27 cellular contexts compared by ENCODE assay signal in the genomic region with DNA sequence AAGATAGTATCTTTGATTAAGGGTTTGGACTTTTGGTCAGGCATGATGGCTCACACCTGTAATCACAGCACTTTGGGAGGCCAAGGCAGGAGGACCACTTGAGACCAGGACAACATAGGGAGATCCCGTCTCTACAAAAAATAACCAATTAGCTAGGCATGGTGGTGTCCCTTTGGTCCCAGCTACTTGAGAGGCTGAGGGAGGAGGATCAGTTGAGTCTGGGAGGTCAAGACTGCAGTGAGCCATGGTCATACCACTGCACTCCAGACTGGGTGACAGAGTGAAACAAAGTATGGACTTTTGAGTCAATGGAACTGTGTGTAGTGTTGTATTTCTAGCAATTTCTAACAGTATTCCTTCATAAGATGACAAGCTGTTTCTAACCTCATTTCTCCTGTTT. TPM values are rescaled to one million over a fixed set of nuclear protein-coding genes. Genes with fewer than 3 reads are reported as not detected.
DNase-seq lines count a peak whose midpoint lies in the region; ATAC-seq and TF ChIP-seq lines count a peak whose summit lies in the region.
"Had no signal": no experiment of that assay in that cellular context is flagged by ENCODE, and none has a peak within 500 bp of the region (broad histone marks: within the 10 kb centered on the region; RNA-seq: fewer than 3 reads in every experiment).

No MANE protein-coding gene starts in this region.

- peaks cover 24% of the 10 kb centered on the region for H3K4me1 ChIP-seq in CD8-positive, alpha-beta T cell (ENCODE audit: insufficient read depth, low read length)
- H3K4me1 ChIP-seq in naive thymus-derived CD4-positive, alpha-beta T cell (ENCODE audit: control insufficient read depth in 2 of 2, insufficient read depth in 2 of 2, low read length in 2 of 2), result peaks cover 0 to 19% of the 10 kb centered on the region in 2 donors
- no peaks in the 10 kb centered on the region for H3K4me1 ChIP-seq in uterus
- H3K4me1 ChIP-seq: gastrocnemius medialis, lower lobe of right lung had no signal

- TF ChIP-seq CTCF in CD8-positive, alpha-beta T cell (IDR thresholded peaks at IDR 0.05), result no peak
- no peak for TF ChIP-seq CTCF in uterus (IDR thresholded peaks at IDR 0.05)

- no peaks in the 10 kb centered on the region for H3K27me3 ChIP-seq in CD8-positive, alpha-beta T cell (ENCODE audit: insufficient read depth, low read length)
- H3K27me3 ChIP-seq in naive thymus-derived CD4-positive, alpha-beta T cell (ENCODE audit: control insufficient read depth in 2 of 2, insufficient read depth in 2 of 2, low read length in 2 of 2), result no peaks in the 10 kb centered on the region
- no peaks in the 10 kb centered on the region for H3K27me3 ChIP-seq in uterus
- H3K27me3 ChIP-seq: gastrocnemius medialis had no signal

- intact Hi-C loops in CD8-positive, alpha-beta T cell (cut with DNase I, micrococcal nuclease), result no loop called here
- intact Hi-C loops in naive thymus-derived CD4-positive, alpha-beta T cell (cut with micrococcal nuclease), result no loop called here
- intact Hi-C loops in uterus (cut with DNase I; ENCODE audit: low total_unique reads), result no loop called here

- CTCF ChIA-PET in activated CD8-positive, alpha-beta memory T cell treated with anti-CD3 and anti-CD28 coated beads, Interleukin-2, amount 10 ng/mL, durations not matched to agents 7 days and 5 days (lab: Charles Lee), result no interaction called here
- CTCF ChIA-PET in CD8-positive, alpha-beta T cell (lab: Charles Lee), result no interaction called here
- CTCF ChIA-PET in naive thymus-derived CD4-positive, alpha-beta T cell (lab: Charles Lee), result no interaction called here

- H3K4me1 Mint-ChIP-seq in activated CD8-positive, alpha-beta memory T cell treated with anti-CD3 and anti-CD28 coated beads, Interleukin-2, amount 10 ng/mL, durations not matched to agents 7 days and 5 days, result peaks cover 6% of the 10 kb centered on the region
- peaks cover 29% of the 10 kb centered on the region for H3K4me1 Mint-ChIP-seq in CD8-positive, alpha-beta T cell (ENCODE audit: low read depth)
- H3K4me1 Mint-ChIP-seq in activated naive CD8-positive, alpha-beta T cell (ENCODE audit: low read depth), result peaks cover 32% of the 10 kb centered on the region
- peaks cover 9 to 37% (median 34%) of the 10 kb centered on the region in 7 donors for H3K4me1 Mint-ChIP-seq in naive thymus-derived CD4-positive, alpha-beta T cell
- H3K4me1 Mint-ChIP-seq: CD14-positive monocyte, nephron had no signal

- no peak for TF ChIP-seq POLR2A in uterus (IDR thresholded peaks at IDR 0.05)

- no peaks in the 10 kb centered on the region for H3K9me3 Mint-ChIP-seq in activated CD8-positive, alpha-beta memory T cell treated with anti-CD3 and anti-CD28 coated beads, Interleukin-2, amount 10 ng/mL, durations not matched to agents 7 days and 5 days (ENCODE audit: low read depth)
- no peaks in the 10 kb centered on the region for H3K9me3 Mint-ChIP-seq in CD8-positive, alpha-beta T cell
- no peaks in the 10 kb centered on the region for H3K9me3 Mint-ChIP-seq in activated naive CD8-positive, alpha-beta T cell (ENCODE audit: low read depth)
- H3K9me3 Mint-ChIP-seq in naive thymus-derived CD4-positive, alpha-beta T cell, result no peaks in the 10 kb centered on the region
- H3K9me3 Mint-ChIP-seq: CD14-positive monocyte, nephron had no signal

- peaks cover 50% of the 10 kb centered on the region for H3K36me3 Mint-ChIP-seq in activated CD8-positive, alpha-beta memory T cell treated with anti-CD3 and anti-CD28 coated beads, Interleukin-2, amount 10 ng/mL, durations not matched to agents 7 days and 5 days
- H3K36me3 Mint-ChIP-seq in CD8-positive, alpha-beta T cell, result peaks cover 62% of the 10 kb centered on the region
- H3K36me3 Mint-ChIP-seq in activated naive CD8-positive, alpha-beta T cell, result peaks cover 2% of the 10 kb centered on the region
- peaks cover 5 to 37% (median 14%) of the 10 kb centered on the region in 5 donors for H3K36me3 Mint-ChIP-seq in naive thymus-derived CD4-positive, alpha-beta T cell

- no peak overlapping the region for H3K4me3 ChIP-seq in CD8-positive, alpha-beta T cell (ENCODE audit: low read depth, low read length)
- H3K4me3 ChIP-seq in naive thymus-derived CD4-positive, alpha-beta T cell (ENCODE audit: low read length), result no peak overlapping the region
- H3K4me3 ChIP-seq in uterus, result no peak overlapping the region
- H3K4me3 ChIP-seq: gastrocnemius medialis, lower lobe of right lung, SK-N-MC had no signal

- no peak for ATAC-seq in activated CD8-positive, alpha-beta memory T cell treated with anti-CD3 and anti-CD28 coated beads, Interleukin-2, amount 10 ng/mL, durations not matched to agents 7 days and 5 days
- peak; percentile 11 for ATAC-seq in CD8-positive, alpha-beta T cell
- no peak for ATAC-seq in naive thymus-derived CD4-positive, alpha-beta T cell
- ATAC-seq in HG02763 (IDR thresholded peaks at IDR 0.05; ENCODE audit: unreplicated experiment), result no peak
- ATAC-seq in GM21529 (IDR thresholded peaks at IDR 0.05; ENCODE audit: unreplicated experiment), result no peak
- ATAC-seq: activated CD4-positive, CD25-positive, alpha-beta regulatory T cell treated with anti-CD3 and anti-CD28 coated beads, Interleukin-2, amount 50 U/mL, for 24 hours; gastrocnemius medialis; lower lobe of right lung had no signal

- H3K27ac Mint-ChIP-seq in activated CD8-positive, alpha-beta memory T cell treated with anti-CD3 and anti-CD28 coated beads, Interleukin-2, amount 10 ng/mL, durations not matched to agents 7 days and 5 days, result peak overlapping the region; percentile 32
- peak overlapping the region; percentile 73 for H3K27ac Mint-ChIP-seq in CD8-positive, alpha-beta T cell
- peak overlapping the region; percentile 78 for H3K27ac Mint-ChIP-seq in activated naive CD8-positive, alpha-beta T cell
- H3K27ac Mint-ChIP-seq in naive thymus-derived CD4-positive, alpha-beta T cell, result peak overlapping the region in 7 of 9 donors; percentile 26 to 90 (median 76)
- H3K27ac Mint-ChIP-seq: nephron, type B pancreatic cell had no signal

- DNase-seq in activated CD8-positive, alpha-beta memory T cell treated with anti-CD3 and anti-CD28 coated beads, Interleukin-2, amount 10 ng/mL, durations not matched to agents 7 days and 5 days, result no peak
- no peak for DNase-seq in activated CD8-positive, alpha-beta memory T cell treated with anti-CD3 and anti-CD28 coated beads, Interleukin-2, amount 50 U/mL, for 48 hours
- DNase-seq in CD8-positive, alpha-beta T cell, result no peak
- no peak for DNase-seq in naive thymus-derived CD4-positive, alpha-beta T cell
- no peak for DNase-seq in uterus
- DNase-seq: activated CD8-positive, alpha-beta memory T cell treated with anti-CD3 and anti-CD28 coated beads for 24 hours; activated T-cell treated with anti-CD3 and anti-CD28 coated beads, Interleukin-2, amount 50 U/mL, for 48 hours; aorta; gastrocnemius medialis; H7; lower lobe of right lung; midbrain; MV-4-11; NCI-H1436 treated with DMSO at 0.1 percent for 48 hours; NCI-H2081 treated with DMSO at 0.1 percent for 48 hours; NCI-H2227 treated with DMSO at 0.1 percent for 48 hours; NCI-H526; NK-92 treated with Interleukin-12 subunit alpha and Interleukin-12 subunit beta, amount 100 ng/mL, for 24 hours; stimulated activated naive CD4-positive, alpha-beta T cell had no signal

- no peak overlapping the region for H3K27ac ChIP-seq in CD8-positive, alpha-beta T cell (ENCODE audit: low read depth, low read length)
- peak overlapping the region; percentile 36 for H3K27ac ChIP-seq in naive thymus-derived CD4-positive, alpha-beta T cell (ENCODE audit: low read depth, low read length)
- no peak overlapping the region for H3K27ac ChIP-seq in uterus
- H3K27ac ChIP-seq: gastrocnemius medialis, lower lobe of right lung, SK-N-MC had no signal

- peaks cover 24% of the 10 kb centered on the region for H3K36me3 ChIP-seq in CD8-positive, alpha-beta T cell (ENCODE audit: insufficient read depth, low read length)
- peaks cover 7 to 50% (median 23%) of the 10 kb centered on the region in 3 experiments for H3K36me3 ChIP-seq in naive thymus-derived CD4-positive, alpha-beta T cell (ENCODE audit: control insufficient read depth in 2 of 3, insufficient read depth in 3 of 3, low read length in 3 of 3)
- no peaks in the 10 kb centered on the region for H3K36me3 ChIP-seq in uterus

- H3K9me3 ChIP-seq in CD8-positive, alpha-beta T cell (ENCODE audit: low read length), result no peaks in the 10 kb centered on the region
- H3K9me3 ChIP-seq in naive thymus-derived CD4-positive, alpha-beta T cell (ENCODE audit: control insufficient read depth in 2 of 3, low read length in 3 of 3), result no peaks in the 10 kb centered on the region
- H3K9me3 ChIP-seq in uterus, result no peaks in the 10 kb centered on the region
- H3K9me3 ChIP-seq: gastrocnemius medialis, lower lobe of right lung had no signal

- POLR2A ChIA-PET in CD8-positive, alpha-beta T cell (lab: Charles Lee), result no interaction called here
- POLR2A ChIA-PET in naive thymus-derived CD4-positive, alpha-beta T cell (lab: Charles Lee), result interaction anchor here (0.6 kb wide), 1 partner anchor 279 kb away, joined by 3 read pairs; no protein-coding TSS in a partner anchor

- peaks cover 2% of the 10 kb centered on the region for H3K27me3 Mint-ChIP-seq in activated CD8-positive, alpha-beta memory T cell treated with anti-CD3 and anti-CD28 coated beads, Interleukin-2, amount 10 ng/mL, durations not matched to agents 7 days and 5 days
- no peaks in the 10 kb centered on the region for H3K27me3 Mint-ChIP-seq in CD8-positive, alpha-beta T cell (ENCODE audit: low read depth)
- H3K27me3 Mint-ChIP-seq in activated naive CD8-positive, alpha-beta T cell, result no peaks in the 10 kb centered on the region
- H3K27me3 Mint-ChIP-seq in naive thymus-derived CD4-positive, alpha-beta T cell, result peaks cover 0 to 3% (median 0%) of the 10 kb centered on the region in 5 donors
- H3K27me3 Mint-ChIP-seq: type B pancreatic cell had no signal

- H3K4me3 Mint-ChIP-seq in activated CD8-positive, alpha-beta memory T cell treated with anti-CD3 and anti-CD28 coated beads, Interleukin-2, amount 10 ng/mL, durations not matched to agents 7 days and 5 days, result no peak overlapping the region
- no peak overlapping the region for H3K4me3 Mint-ChIP-seq in CD8-positive, alpha-beta T cell
- H3K4me3 Mint-ChIP-seq in activated naive CD8-positive, alpha-beta T cell, result no peak overlapping the region
- no peak overlapping the region for H3K4me3 Mint-ChIP-seq in naive thymus-derived CD4-positive, alpha-beta T cell
- H3K4me3 Mint-ChIP-seq: CD14-positive monocyte, nephron, type B pancreatic cell had no signal

RNA-seq across cellular contexts. Expression of gene CCDC88C, which starts 38.7 kb away (rescaled TPM):
- 100 to 1,000 TPM; 151 to 214 TPM for total RNA-seq in activated CD8-positive, alpha-beta memory T cell treated with anti-CD3 and anti-CD28 coated beads, Interleukin-2, amount 10 ng/mL, durations not matched to agents 7 days and 5 days
- 100 to 1,000 TPM; 266 to 273 TPM for total RNA-seq in CD8-positive, alpha-beta T cell
- 100 to 1,000 TPM; 189 to 324 (median 277) TPM for total RNA-seq in naive thymus-derived CD4-positive, alpha-beta T cell
- polyA plus RNA-seq in naive thymus-derived CD4-positive, alpha-beta T cell, result 10 to 100 TPM; 23.6 to 44.9 TPM
- 10 to 100 TPM in 2 of 4 donors, 1 to 10 TPM in 2; 3.2 to 32.7 (median 11.0) TPM for total RNA-seq in uterus

RNA-seq across cellular contexts. Expression of gene PPP4R3A, which starts 53.8 kb away (rescaled TPM):
- 100 to 1,000 TPM; 138 to 148 TPM for total RNA-seq in activated CD8-positive, alpha-beta memory T cell treated with anti-CD3 and anti-CD28 coated beads, Interleukin-2, amount 10 ng/mL, durations not matched to agents 7 days and 5 days
- total RNA-seq in CD8-positive, alpha-beta T cell, result 100 to 1,000 TPM; 279 to 285 TPM
- 100 to 1,000 TPM; 129 to 214 (median 167) TPM for total RNA-seq in naive thymus-derived CD4-positive, alpha-beta T cell
- polyA plus RNA-seq in naive thymus-derived CD4-positive, alpha-beta T cell, result 100 to 1,000 TPM in 1 of 2 donors, 10 to 100 TPM in 1; 81.5 to 156 TPM
- total RNA-seq in uterus, result 100 to 1,000 TPM in 3 of 4 donors, 10 to 100 TPM in 1; 36.2 to 136 (median 116) TPM

Comparison
In these comparisons a context has a peak if more than half of its experiments do, and no peak if none do; other contexts are left out.
1. RNA of gene CCDC88C, which starts 38.7 kb away (total RNA-seq): 189 to 324 TPM in naive thymus-derived CD4-positive, alpha-beta T cell, 266 to 273 TPM in CD8-positive, alpha-beta T cell and 151 to 214 TPM in activated CD8-positive, alpha-beta memory T cell treated with anti-CD3 and anti-CD28 coated beads, Interleukin-2, amount 10 ng/mL, durations not matched to agents 7 days and 5 days; 3.2 to 32.7 TPM in uterus; every median in the first group is over 4 times any median in the second.
2. Peak in every context shown above with its lines, with median percentiles within 50 percentile points of each other: H3K27ac Mint-ChIP-seq.